ENCODE assay signal across 8 cellular contexts in the genomic region with DNA sequence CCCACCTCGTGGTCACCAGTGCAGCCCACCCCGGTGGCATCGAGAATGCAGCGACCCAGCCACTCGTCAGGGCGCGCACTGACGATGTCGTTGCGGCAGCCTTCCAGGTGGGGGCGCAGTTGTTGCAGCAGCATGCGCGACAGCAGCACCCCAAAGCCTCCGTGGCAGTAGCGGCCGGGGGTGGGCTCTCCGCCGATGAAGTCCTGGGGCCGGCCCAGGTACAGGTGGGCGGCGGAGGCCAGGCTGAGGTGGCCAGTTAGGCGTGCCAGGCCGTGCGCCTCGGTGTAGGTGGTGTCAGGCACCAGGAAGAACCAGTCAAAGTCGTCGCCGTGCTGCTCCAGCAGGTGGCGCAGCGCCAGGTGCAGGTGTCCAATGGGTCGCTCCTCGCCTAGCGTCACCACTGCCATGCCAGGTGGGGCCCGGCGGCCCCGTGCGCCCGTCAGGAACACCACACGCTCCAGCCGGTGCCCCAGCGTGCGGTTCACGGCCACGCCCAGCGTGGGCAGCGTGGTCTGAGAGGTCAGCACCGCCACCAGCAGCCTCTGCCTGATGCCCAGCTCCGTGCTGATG. TPM values are rescaled to one million over a fixed set of nuclear protein-coding genes. Genes with fewer than 3 reads are reported as not detected.
DNase-seq lines count a peak whose midpoint lies in the region; FAIRE-seq and TF ChIP-seq lines count a peak whose summit lies in the region.

No MANE protein-coding gene starts in this region.

- H3K4me1 ChIP-seq in left ventricle myocardium inferior (peaks cover 56% of the 10 kb centered on the region), sigmoid colon (peaks cover 0 to 41% (median 31%) of the 10 kb centered on the region in 4 donors)

- TF ChIP-seq POLR2A in sigmoid colon (IDR thresholded peaks at IDR 0.05): no peak
- TF ChIP-seq POLR2A in H54 (IDR thresholded peaks at IDR 0.05; ENCODE audit: low read depth, low read length): no peak

- peaks cover 22% of the 10 kb centered on the region for H3K4me1 Mint-ChIP-seq in HFFc6 (ENCODE audit: low read depth)

- WGBS in sigmoid colon, 2 donors: 6 to 8% methylated on average over 48 of the region's 48 CpGs

- FAIRE-seq in H54 (lab: Jason Lieb, UNC): no peak

- H3K27ac ChIP-seq in left ventricle myocardium inferior (replicated peaks) (peak overlapping the region; percentile 93), sigmoid colon (peak overlapping the region in 2 of 4 donors; percentile 92 to 97)

- H3K36me3 Mint-ChIP-seq in HFFc6 (ENCODE audit: low read depth): peaks cover 9% of the 10 kb centered on the region

- H3K27ac Mint-ChIP-seq in HFFc6: no peak overlapping the region

- intact Hi-C loops in left ventricle myocardium inferior (cut with micrococcal nuclease): no loop called here
- intact Hi-C loops in sigmoid colon (cut with DNase I): loop anchor here (2.0 to 10.0 kb wide), 4 partner anchors 101 to 247 kb away; no protein-coding TSS in a partner anchor

- H3K9me3 ChIP-seq in left ventricle myocardium inferior (replicated peaks) (no peaks in the 10 kb centered on the region), sigmoid colon (no peaks in the 10 kb centered on the region)

- no peak overlapping the region for H3K4me3 Mint-ChIP-seq in HFFc6

- H3K4me3 ChIP-seq in left ventricle myocardium inferior: peak overlapping the region; percentile 80
- peak overlapping the region in 3 of 4 donors; percentile 2 to 26 (median 9) for H3K4me3 ChIP-seq in sigmoid colon

- peak; percentile 89 for DNase-seq in GM10248 (ENCODE audit: extremely low spot score)
- peak; percentile 17 for DNase-seq in HFFc6
- peak; percentile 91 for DNase-seq in NAMALWA (ENCODE audit: low spot score)
- peak; percentile 36 for DNase-seq in SKM-1 treated with dmso at 0.1 percent for 144 hours (lab: John Stamatoyannopoulos, UW; ENCODE audit: unreplicated experiment)
- DNase-seq in activated naive CD8-positive, alpha-beta T cell treated with anti-CD3 and anti-CD28 coated beads, Interleukin-2, amount 50 U/mL, for 16 hours (ENCODE audit: low read depth, low spot score): peak; percentile 63
- DNase-seq in left ventricle myocardium inferior: peak; percentile 76
- DNase-seq in sigmoid colon: peak; percentile 83
- DNase-seq in H54 (ENCODE audit: insufficient read length, low spot score): no peak

- H3K27me3 ChIP-seq in left ventricle myocardium inferior (ENCODE audit: low read depth): peaks cover 52% of the 10 kb centered on the region
- H3K27me3 ChIP-seq in sigmoid colon: no peaks in the 10 kb centered on the region

- TF ChIP-seq EP300 in sigmoid colon (IDR thresholded peaks at IDR 0.05): no peak

- POLR2A ChIA-PET in GM10248 (lab: Yijun Ruan, JAX): interaction anchor here (0.6 kb wide), 1 partner anchor 180 kb away, joined by 5 read pairs; no protein-coding TSS in a partner anchor

- peaks cover 2% of the 10 kb centered on the region; the same call in 1 of the 2 replicates for H3K27me3 Mint-ChIP-seq in HFFc6 (ENCODE audit: insufficient read depth)

- H3K36me3 ChIP-seq in left ventricle myocardium inferior (peaks cover 32% of the 10 kb centered on the region), sigmoid colon (peaks cover 6 to 30% (median 15%) of the 10 kb centered on the region in 4 donors)

- TF ChIP-seq CTCF in GM10248 (IDR thresholded peaks at IDR 0.05; ENCODE audit: control extremely low read depth, extremely low read depth, low read depth, missing control alignments): peak; percentile 91
- TF ChIP-seq CTCF in HFFc6 (IDR thresholded peaks at IDR 0.05): peak; percentile 87
- peak; percentile 85 for TF ChIP-seq CTCF in left ventricle myocardium inferior (IDR thresholded peaks at IDR 0.05; ENCODE audit: borderline replicate concordance)
- peak; percentile 87 to 96 (median 90) for TF ChIP-seq CTCF in sigmoid colon (IDR thresholded peaks at IDR 0.05)

- CTCF ChIA-PET in GM10248 (lab: Yijun Ruan, JAX): interaction anchor here (0.6 to 8.1 kb wide), 57 partner anchors 8 to 1270 kb away, joined by 3 to 153 read pairs (median 5); partner anchors contain the start of genes GMPPA, OBSL1 and STK11IP

- no peaks in the 10 kb centered on the region for H3K9me3 Mint-ChIP-seq in HFFc6

RNA-seq across cellular contexts. Expression of gene CHPF, which starts 1.9 kb away (rescaled TPM):
- 100 to 1,000 TPM; 116 to 190 (median 139) TPM for total RNA-seq in HFFc6 (2021; fragmentation: NEBNext Ultra II Directional; extraction: Animal tissue kit (Norgen Biotek cat#: 25700))
- total RNA-seq in left ventricle myocardium inferior (104 TPM), sigmoid colon (10 to 100 TPM; 12.5 to 39.1 (median 23.5) TPM)
- polyA plus RNA-seq in sigmoid colon: 10 to 100 TPM in 1 of 3 donors, 1 to 10 TPM in 2; 5.5 to 37.3 (median 6.6) TPM

RNA-seq across cellular contexts. Expression of gene TMEM198, which starts 2.1 kb away (rescaled TPM):
- total RNA-seq in HFFc6 (2021; fragmentation: NEBNext Ultra II Directional; extraction: Animal tissue kit (Norgen Biotek cat#: 25700)): 1 to 10 TPM; 2.3 to 2.8 (median 2.7) TPM
- total RNA-seq in left ventricle myocardium inferior (2.5 TPM), sigmoid colon (1 to 10 TPM in 3 of 4 donors, under 1 TPM in 1; 0.71 to 3.0 (median 1.6) TPM)
- 1 to 10 TPM in 2 of 3 donors, not detected in 1; 1.2 to 3.9 TPM for polyA plus RNA-seq in sigmoid colon

RNA-seq across cellular contexts. Expression of gene ASIC4, which starts 27.4 kb away (rescaled TPM):
- under 1 TPM in 3 of 6 experiments, not detected in 3; 0.05 to 0.19 (median 0.07) TPM for total RNA-seq in HFFc6 (2021; fragmentation: NEBNext Ultra II Directional; extraction: Animal tissue kit (Norgen Biotek cat#: 25700))
- not detected for total RNA-seq in left ventricle myocardium inferior
- under 1 TPM in 1 of 4 donors, not detected in 3; under 0.01 TPM for total RNA-seq in sigmoid colon
- under 1 TPM in 1 of 3 donors, not detected in 2; 0.07 TPM for polyA plus RNA-seq in sigmoid colon

RNA-seq across cellular contexts. Expression of gene OBSL1, which starts 29.6 kb away (rescaled TPM):
- total RNA-seq in HFFc6 (2021; fragmentation: NEBNext Ultra II Directional; extraction: Animal tissue kit (Norgen Biotek cat#: 25700)): 10 to 100 TPM; 60.0 to 85.2 (median 65.8) TPM
- total RNA-seq in left ventricle myocardium inferior: 208 TPM
- total RNA-seq in sigmoid colon: 10 to 100 TPM; 34.6 to 83.6 (median 53.3) TPM
- 10 to 100 TPM in 1 of 3 donors, 1 to 10 TPM in 2; 2.8 to 15.6 (median 7.8) TPM for polyA plus RNA-seq in sigmoid colon

RNA-seq across cellular contexts. Expression of gene INHA, which starts 30.4 kb away (rescaled TPM):
- total RNA-seq in HFFc6 (2021; fragmentation: NEBNext Ultra II Directional; extraction: Animal tissue kit (Norgen Biotek cat#: 25700)): under 1 TPM in 5 of 6 experiments, not detected in 1; 0.14 to 0.45 (median 0.25) TPM
- total RNA-seq in left ventricle myocardium inferior (2.4 TPM), sigmoid colon (under 1 TPM in 2 of 4 donors, not detected in 2; 0.33 to 0.36 TPM)
- polyA plus RNA-seq in sigmoid colon: under 1 TPM in 2 of 3 donors, not detected in 1; 0.31 to 0.46 TPM
